In genomic region chr2:131413785-131414184, GRCh38 we compare ENCODE assay signal across 1 cellular context.
TF ChIP-seq lines count a peak whose summit lies in the region.

No MANE protein-coding gene starts in this region.

TF ChIP-seq in HCT116, 20 proteins besides CTCF, POLR2A, EP300 and RAD21 (continued from another document):
- TF ChIP-seq ZBTB33 (IDR thresholded peaks at IDR 0.05; ENCODE audit: extremely low read depth, insufficient replicate concordance, low read length) (no peak), CEBPB (IDR thresholded peaks at IDR 0.05; ENCODE audit: low read depth) (no peak), TCF7L2 (IDR thresholded peaks at IDR 0.05; ENCODE audit: borderline replicate concordance, extremely low read depth, insufficient read depth, insufficient read length) (no peak), EZH2 (IDR thresholded peaks at IDR 0.05) (no peak), SIN3A (IDR thresholded peaks at IDR 0.05; ENCODE audit: low read depth) (no peak), REST (IDR thresholded peaks at IDR 0.05; ENCODE audit: low read depth) (no peak), FOSL1 (IDR thresholded peaks at IDR 0.05; ENCODE audit: low read depth) (no peak), MAX (IDR thresholded peaks at IDR 0.05) (no peak), POLR2AphosphoS5 (IDR thresholded peaks at IDR 0.05; ENCODE audit: low read depth, low read length) (no peak), SP1 (IDR thresholded peaks at IDR 0.05; ENCODE audit: low read depth) (no peak)
